In genomic region chr14:105301103-105301914, GRCh38 we compare ENCODE assay signal across 1 cellular context.
TF ChIP-seq lines count a peak whose summit lies in the region.

No MANE protein-coding gene starts in this region.

TF ChIP-seq in HepG2, 621 proteins besides CTCF, POLR2A, EP300 and RAD21 (continued from another document and continues in another):
- TF ChIP-seq DMTF1 (CRISPR knock-in tag; IDR thresholded peaks at IDR 0.05) = no peak
- TF ChIP-seq BRD4 (CRISPR knock-in tag; IDR thresholded peaks at IDR 0.05) = 0 out of 2 replicates have a peak, but pooled peaks have one; percentile 52
- TF ChIP-seq ZNF781 (CRISPR knock-in tag; IDR thresholded peaks at IDR 0.05; ENCODE audit: borderline replicate concordance, not compliant biosample characterization) = no peak
- no peak for TF ChIP-seq NR2F1 (CRISPR knock-in tag; IDR thresholded peaks at IDR 0.05)
- TF ChIP-seq LRRFIP1 (CRISPR knock-in tag; conservative IDR thresholded peaks at IDR 0.05) = no peak
- TF ChIP-seq NR0B2 (CRISPR knock-in tag; IDR thresholded peaks at IDR 0.05) = no peak
- no peak for TF ChIP-seq ELF3 (CRISPR knock-in tag; IDR thresholded peaks at IDR 0.05)
- no peak for TF ChIP-seq CBX2 (IDR thresholded peaks at IDR 0.05; ENCODE audit: low read depth, low read length)
- TF ChIP-seq CBX2 (CRISPR knock-in tag; IDR thresholded peaks at IDR 0.05; ENCODE audit: low read depth) = no peak
- TF ChIP-seq ZFP90 (CRISPR knock-in tag; IDR thresholded peaks at IDR 0.05; ENCODE audit: borderline replicate concordance) = peak; percentile 46; the same call in 1 of the 2 replicates
- TF ChIP-seq PCBP2 (optimal IDR thresholded peaks at IDR 0.05; ENCODE audit: low read depth, low read length, poor library complexity, severe bottlenecking) = no peak
- no peak for TF ChIP-seq REL (CRISPR knock-in tag; conservative IDR thresholded peaks at IDR 0.05)
- TF ChIP-seq AGO1 (IDR thresholded peaks at IDR 0.05; ENCODE audit: low read depth, low read length, poor library complexity, severe bottlenecking) = no peak
- TF ChIP-seq ZNF639 (CRISPR knock-in tag; conservative IDR thresholded peaks at IDR 0.05) = no peak
- TF ChIP-seq ARNT2 (CRISPR knock-in tag; IDR thresholded peaks at IDR 0.05; ENCODE audit: low read depth) = no peak
- TF ChIP-seq ZZZ3 (CRISPR knock-in tag; IDR thresholded peaks at IDR 0.05; ENCODE audit: borderline replicate concordance) = no peak
- no peak for TF ChIP-seq NFRKB (IDR thresholded peaks at IDR 0.05)
- TF ChIP-seq MTERF4 (CRISPR knock-in tag; IDR thresholded peaks at IDR 0.05) = no peak
- no peak for TF ChIP-seq TSC22D2 (CRISPR knock-in tag; IDR thresholded peaks at IDR 0.05; ENCODE audit: borderline replicate concordance)
- no peak for TF ChIP-seq ZFP1 (CRISPR knock-in tag; IDR thresholded peaks at IDR 0.05)
- no peak for TF ChIP-seq FLYWCH1 (CRISPR knock-in tag; IDR thresholded peaks at IDR 0.05)
- TF ChIP-seq RARA (CRISPR knock-in tag; IDR thresholded peaks at IDR 0.05) = 0 out of 2 replicates have a peak, but pooled peaks have one; percentile 4
- TF ChIP-seq ZIK1 (CRISPR knock-in tag; IDR thresholded peaks at IDR 0.05; ENCODE audit: borderline replicate concordance, low read depth) = no peak
- TF ChIP-seq ZNF646 (CRISPR knock-in tag; IDR thresholded peaks at IDR 0.05) = no peak
- 0 out of 2 replicates have a peak, but pooled peaks have one; percentile 61 for TF ChIP-seq ZNF337 (CRISPR knock-in tag; IDR thresholded peaks at IDR 0.05; ENCODE audit: borderline replicate concordance, low read depth)
- TF ChIP-seq ZBTB34 (CRISPR knock-in tag; IDR thresholded peaks at IDR 0.05) = no peak
- TF ChIP-seq PRMT3 (CRISPR knock-in tag; IDR thresholded peaks at IDR 0.05; ENCODE audit: borderline replicate concordance, low read depth) = no peak
- peak; percentile 76; the same call in 1 of the 2 replicates for TF ChIP-seq ARID2 (CRISPR knock-in tag; IDR thresholded peaks at IDR 0.05; ENCODE audit: borderline replicate concordance)
- no peak for TF ChIP-seq ZNF878 (CRISPR knock-in tag; IDR thresholded peaks at IDR 0.05)
- no peak for TF ChIP-seq TAF15 (IDR thresholded peaks at IDR 0.05; ENCODE audit: low read depth, low read length, poor library complexity, severe bottlenecking)
- TF ChIP-seq SP5 (CRISPR knock-in tag; IDR thresholded peaks at IDR 0.05; ENCODE audit: borderline replicate concordance, low read depth) = 0 out of 2 replicates have a peak, but pooled peaks have one; percentile 63
- no peak for TF ChIP-seq ZNF589 (CRISPR knock-in tag; conservative IDR thresholded peaks at IDR 0.05)
- peak; percentile 69; the same call in 1 of the 2 replicates for TF ChIP-seq ZBTB38 (CRISPR knock-in tag; IDR thresholded peaks at IDR 0.05)
- TF ChIP-seq ZNF12 (CRISPR knock-in tag; IDR thresholded peaks at IDR 0.05) = no peak
- peak; percentile 95 for TF ChIP-seq PATZ1 (CRISPR knock-in tag; IDR thresholded peaks at IDR 0.05)
- TF ChIP-seq RFX3 (CRISPR knock-in tag; IDR thresholded peaks at IDR 0.05) = no peak
- TF ChIP-seq ZNF24 (IDR thresholded peaks at IDR 0.05) = no peak
- TF ChIP-seq GABPB1 (CRISPR knock-in tag; IDR thresholded peaks at IDR 0.05) = peak; percentile 60
- no peak for TF ChIP-seq ZNF510 (CRISPR knock-in tag; IDR thresholded peaks at IDR 0.05; ENCODE audit: low read depth)
- peak; percentile 62 for TF ChIP-seq SALL1 (CRISPR knock-in tag; IDR thresholded peaks at IDR 0.05)
- no peak for TF ChIP-seq SOX6 (IDR thresholded peaks at IDR 0.05)
- no peak for TF ChIP-seq SOX6 (CRISPR knock-in tag; IDR thresholded peaks at IDR 0.05)
- TF ChIP-seq MTA3 (CRISPR knock-in tag; IDR thresholded peaks at IDR 0.05) = no peak
- no peak for TF ChIP-seq ZSCAN25 (CRISPR knock-in tag; IDR thresholded peaks at IDR 0.05)
- no peak for TF ChIP-seq ZNF354B (CRISPR knock-in tag; IDR thresholded peaks at IDR 0.05)
- no peak for TF ChIP-seq SATB2 (CRISPR knock-in tag; IDR thresholded peaks at IDR 0.05)
- no peak for TF ChIP-seq ZNF460 (CRISPR knock-in tag; IDR thresholded peaks at IDR 0.05; ENCODE audit: borderline replicate concordance)
- no peak for TF ChIP-seq ZNF841 (CRISPR knock-in tag; IDR thresholded peaks at IDR 0.05; ENCODE audit: borderline replicate concordance)
- 0 out of 2 replicates have a peak, but pooled peaks have one; percentile 30 for TF ChIP-seq ZNF614 (CRISPR knock-in tag; IDR thresholded peaks at IDR 0.05; ENCODE audit: borderline replicate concordance)
- no peak for TF ChIP-seq ZNF670 (CRISPR knock-in tag; IDR thresholded peaks at IDR 0.05; ENCODE audit: borderline replicate concordance)
- no peak for TF ChIP-seq THAP11 (CRISPR knock-in tag; IDR thresholded peaks at IDR 0.05)
